Comparison of ENCODE assay signal across 16 cellular contexts in genomic region chr7:150823484-150824126, GRCh38. TPM values are rescaled to one million over a fixed set of nuclear protein-coding genes. Genes with fewer than 3 reads are reported as not detected.
A peak's percentile ranks its signal among the peaks of the same experiment; 100 is the strongest.
DNase-seq lines count a peak whose midpoint lies in the region; ATAC-seq and TF ChIP-seq lines count a peak whose summit lies in the region.
"Had no signal": no experiment of that assay in that cellular context is flagged by ENCODE, and none has a peak within 500 bp of the region (broad histone marks: within the 10 kb centered on the region; RNA-seq: fewer than 3 reads in every experiment).

No MANE protein-coding gene starts in this region.

- peak overlapping the region; percentile 16 for H3K27ac ChIP-seq in right cardiac atrium (ENCODE audit: low read length)
- H3K27ac ChIP-seq: PC-9 had no signal

- 58% methylated on average over 10 of the region's 10 CpGs for WGBS in right cardiac atrium

- no peak for TF ChIP-seq CTCF in fibroblast of the aortic adventitia (IDR thresholded peaks at IDR 0.05; ENCODE audit: insufficient read depth, low read length)

- intact Hi-C loops in right cardiac atrium (cut with DNase I) = no loop called here

- peak; percentile 80 to 89 for ATAC-seq in right cardiac atrium
- ATAC-seq in GM21576 (IDR thresholded peaks at IDR 0.05; ENCODE audit: unreplicated experiment) = no peak
- no peak for ATAC-seq in HG02642 (IDR thresholded peaks at IDR 0.05; ENCODE audit: poor library complexity, unreplicated experiment)

- no peaks in the 10 kb centered on the region for H3K4me1 ChIP-seq in right cardiac atrium (ENCODE audit: control insufficient read depth, insufficient read depth, low read length)

- no peak overlapping the region for H3K4me3 ChIP-seq in fibroblast of the aortic adventitia (ENCODE audit: low read depth, low read length)
- H3K4me3 ChIP-seq in right cardiac atrium (ENCODE audit: low read length) = no peak overlapping the region
- H3K4me3 ChIP-seq: PC-9 had no signal

- H3K27me3 ChIP-seq in right cardiac atrium (ENCODE audit: control insufficient read depth, insufficient read depth) = no peaks in the 10 kb centered on the region

- no peaks in the 10 kb centered on the region for H3K9me3 ChIP-seq in right cardiac atrium (ENCODE audit: control insufficient read depth, low read length)

- DNase-seq in H4 (ENCODE audit: low spot score) = peak; percentile 34
- peak; percentile 14 for DNase-seq in OCI-M1 (lab: John Stamatoyannopoulos, UW)
- peak; percentile 35 for DNase-seq in fibroblast of the aortic adventitia (ENCODE audit: low read depth)
- DNase-seq in right cardiac atrium = peak in 1 of 3 donors; percentile 55
- no peak for DNase-seq in GM03348 (ENCODE audit: low spot score)
- no peak for DNase-seq in stimulated activated naive CD4-positive, alpha-beta T cell (lab: John Stamatoyannopoulos, UW)
- DNase-seq: CD4-positive, alpha-beta T cell; H9; KBM-7; NCI-H1105; NCI-H1694 treated with DMSO at 0.1 percent for 48 hours; NCI-H69 had no signal

RNA-seq across cellular contexts. Expression of gene TMEM176A, which starts 23.0 kb away (rescaled TPM):
- not detected in 2 replicates for total RNA-seq in H4 (2014; rRNA removed; shearing (Covaris generic))
- total RNA-seq in fibroblast of the aortic adventitia (ENCODE audit: low replicate concordance) (not detected in 2 replicates), right cardiac atrium (100 to 1,000 TPM in 2 of 4 donors, 10 to 100 TPM in 2; 50.8 to 167 (median 126) TPM)
- polyA plus RNA-seq in right cardiac atrium = 51.6 TPM
- total RNA-seq: CD4-positive, alpha-beta T cell; H9; PC-9 had no signal

RNA-seq across cellular contexts. Expression of gene TMEM176B, which starts 23.4 kb away (rescaled TPM):
- total RNA-seq in H4 (2014; rRNA removed; shearing (Covaris generic)) = 0.27 and 0.76 TPM in 2 replicates
- total RNA-seq in fibroblast of the aortic adventitia (ENCODE audit: low replicate concordance) = 1.9 TPM in 1 of 2 replicates, not detected in the other
- total RNA-seq in right cardiac atrium = 100 to 1,000 TPM; 101 to 344 (median 237) TPM
- 114 TPM for polyA plus RNA-seq in right cardiac atrium
- total RNA-seq: CD4-positive, alpha-beta T cell; M059J had no signal

RNA-seq across cellular contexts. Expression of gene AOC1, which starts 28.7 kb away (rescaled TPM):
- 0.31 TPM in 1 of 2 replicates, not detected in the other for total RNA-seq in H4 (2014; rRNA removed; shearing (Covaris generic))
- total RNA-seq in fibroblast of the aortic adventitia (ENCODE audit: low replicate concordance) (not detected in 2 replicates), right cardiac atrium (under 1 TPM in 2 of 4 donors, not detected in 2; 0.17 to 0.40 TPM)
- not detected for polyA plus RNA-seq in right cardiac atrium
- total RNA-seq: CD4-positive, alpha-beta T cell had no signal

Comparison
In these comparisons a context has a peak if more than half of its experiments do, and no peak if none do; other contexts are left out.
1. DNase-seq: peak in H4 (single experiment), OCI-M1 (single experiment) and fibroblast of the aortic adventitia (single experiment); none in GM03348 (single experiment) and stimulated activated naive CD4-positive, alpha-beta T cell (0 of 6).
2. ATAC-seq: peak in right cardiac atrium (2 of 2); none in GM21576 (single experiment) and HG02642 (single experiment).
3. RNA of gene TMEM176A, which starts 23.0 kb away (total RNA-seq): 50.8 to 167 TPM in right cardiac atrium; not detected in H4 and not detected in fibroblast of the aortic adventitia; every median in the first group is over 10 times any median in the second.
4. RNA of gene TMEM176B, which starts 23.4 kb away (total RNA-seq): 101 to 344 TPM in right cardiac atrium; 0.27 to 0.76 TPM in H4 and 1.9 TPM in fibroblast of the aortic adventitia; every median in the first group is over 10 times any median in the second.